ENCODE assay signal across 16 cellular contexts in genomic region chr2:159574246-159574645, GRCh38. TPM values are rescaled to one million over a fixed set of nuclear protein-coding genes. Genes with fewer than 3 reads are reported as not detected.
DNase-seq lines count a peak whose midpoint lies in the region; ATAC-seq lines count a peak whose summit lies in the region.
"Had no signal": no experiment of that assay in that cellular context is flagged by ENCODE, and none has a peak within 500 bp of the region (broad histone marks: within the 10 kb centered on the region; RNA-seq: fewer than 3 reads in every experiment).

No MANE protein-coding gene starts in this region.

- no peak overlapping the region for H3K4me3 ChIP-seq in right cardiac atrium (ENCODE audit: low read length)
- H3K4me3 ChIP-seq: ascending aorta, esophagus muscularis mucosa, suprapubic skin had no signal

- DNase-seq in Right ventricle myocardium superior = no peak
- DNase-seq in right cardiac atrium = no peak
- DNase-seq in NCI-H460 (ENCODE audit: extremely low read depth, low read depth) = peak; percentile 27
- peak; percentile 30 for DNase-seq in fibroblast of the conjunctiva (ENCODE audit: low read depth)
- no peak for DNase-seq in SW 1271 (lab: John Stamatoyannopoulos, UW)
- DNase-seq in stimulated activated CD4-positive, alpha-beta T cell treated with anti-CD3 and anti-CD28 coated beads, Interleukin-4, amount 100 ng/mL, for 1 hour = no peak
- DNase-seq: activated CD8-positive, alpha-beta T cell treated with anti-CD3 and anti-CD28 coated beads, Interleukin-2, amount 10 ng/mL, durations not matched to agents 7 days and 5 days; natural killer cell; NCI-H1092 treated with DMSO at 0.1 percent for 48 hours had no signal

- no peaks in the 10 kb centered on the region for H3K27me3 Mint-ChIP-seq in stimulated activated memory B cell treated with anti-CD40 and anti-IgM and Interleukin-4, amounts not matched to agents 10 μg/mL and 1 μg/mL and 100 μg/mL, for 72 hours
- H3K27me3 Mint-ChIP-seq: dendritic cell treated with granulocyte-macrophage colony-stimulating factor and Interleukin-4, amounts not matched to agents 40 ng/mL and 50 ng/mL, for 4 days had no signal

- WGBS in right cardiac atrium = 43% methylated on average over 2 of the region's 2 CpGs

- intact Hi-C loops in Right ventricle myocardium superior (cut with DNase I) (no loop called here), right cardiac atrium (cut with DNase I) (no loop called here)

- H3K9me3 Mint-ChIP-seq in stimulated activated memory B cell treated with anti-CD40 and anti-IgM and Interleukin-4, amounts not matched to agents 10 μg/mL and 1 μg/mL and 100 μg/mL, for 72 hours = peaks cover 3% of the 10 kb centered on the region
- H3K9me3 Mint-ChIP-seq: activated T-helper 2 cell treated with anti-CD3 and anti-CD28 coated beads, Interferon-gamma antibody, Interleukin-2, Interleukin-4, amounts not matched to agents 10 μg/mL and 5 μg/mL and 100 μg/mL, durations not matched to agents 14 hours and 24 hours and 36 hours; natural killer cell had no signal

- no peaks in the 10 kb centered on the region for H3K9me3 ChIP-seq in right cardiac atrium (ENCODE audit: control insufficient read depth, low read length)
- H3K9me3 ChIP-seq: esophagus muscularis mucosa, suprapubic skin had no signal

- H3K4me3 Mint-ChIP-seq in stimulated activated memory B cell treated with anti-CD40 and anti-IgM and Interleukin-4, amounts not matched to agents 10 μg/mL and 1 μg/mL and 100 μg/mL, for 72 hours = no peak overlapping the region
- H3K4me3 Mint-ChIP-seq: activated CD8-positive, alpha-beta T cell treated with anti-CD3 and anti-CD28 coated beads, Interleukin-2, amount 10 ng/mL, durations not matched to agents 7 days and 5 days; dendritic cell treated with granulocyte-macrophage colony-stimulating factor and Interleukin-4, amounts not matched to agents 40 ng/mL and 50 ng/mL, for 4 days; natural killer cell had no signal

- H3K4me1 ChIP-seq in right cardiac atrium (ENCODE audit: control insufficient read depth, insufficient read depth, low read length) = peaks cover 3% of the 10 kb centered on the region
- H3K4me1 ChIP-seq: ascending aorta, suprapubic skin had no signal

- H3K4me1 Mint-ChIP-seq in stimulated activated memory B cell treated with anti-CD40 and anti-IgM and Interleukin-4, amounts not matched to agents 10 μg/mL and 1 μg/mL and 100 μg/mL, for 72 hours = no peaks in the 10 kb centered on the region

- peak; percentile 61 for ATAC-seq in Right ventricle myocardium superior (ENCODE audit: poor library complexity)
- no peak for ATAC-seq in right cardiac atrium
- ATAC-seq in stimulated activated memory B cell treated with anti-CD40 and anti-IgM and Interleukin-4, amounts not matched to agents 10 μg/mL and 1 μg/mL and 100 μg/mL, for 72 hours = no peak
- ATAC-seq in HG03135 (IDR thresholded peaks at IDR 0.05; ENCODE audit: unreplicated experiment) = no peak
- ATAC-seq: activated CD8-positive, alpha-beta T cell treated with anti-CD3 and anti-CD28 coated beads, Interleukin-2, amount 10 ng/mL, durations not matched to agents 7 days and 5 days; natural killer cell had no signal

- peaks cover 17% of the 10 kb centered on the region for H3K36me3 Mint-ChIP-seq in stimulated activated memory B cell treated with anti-CD40 and anti-IgM and Interleukin-4, amounts not matched to agents 10 μg/mL and 1 μg/mL and 100 μg/mL, for 72 hours

- H3K27me3 ChIP-seq in right cardiac atrium (ENCODE audit: control insufficient read depth, insufficient read depth) = no peaks in the 10 kb centered on the region
- H3K27me3 ChIP-seq: ascending aorta, esophagus muscularis mucosa, suprapubic skin had no signal

- no peak overlapping the region for H3K27ac Mint-ChIP-seq in stimulated activated memory B cell treated with anti-CD40 and anti-IgM and Interleukin-4, amounts not matched to agents 10 μg/mL and 1 μg/mL and 100 μg/mL, for 72 hours
- H3K27ac Mint-ChIP-seq: activated CD8-positive, alpha-beta T cell treated with anti-CD3 and anti-CD28 coated beads, Interleukin-2, amount 10 ng/mL, durations not matched to agents 7 days and 5 days; activated T-helper 2 cell treated with anti-CD3 and anti-CD28 coated beads, Interferon-gamma antibody, Interleukin-2, Interleukin-4, amounts not matched to agents 10 μg/mL and 5 μg/mL and 100 μg/mL, durations not matched to agents 14 hours and 24 hours and 36 hours; natural killer cell had no signal

- no peak overlapping the region for H3K27ac ChIP-seq in right cardiac atrium (ENCODE audit: low read length)
- H3K27ac ChIP-seq: ascending aorta, esophagus muscularis mucosa, suprapubic skin had no signal

RNA-seq across cellular contexts. Expression of gene BAZ2B, which starts 42.1 kb away (rescaled TPM):
- total RNA-seq in Right ventricle myocardium superior (27.0 TPM), right cardiac atrium (10 to 100 TPM; 34.8 to 43.2 (median 41.8) TPM)
- polyA plus RNA-seq in right cardiac atrium = 16.1 TPM
- 29.5 and 41.5 TPM in 2 replicates for total RNA-seq in NCI-H460 (2014; rRNA removed; shearing (Covaris generic))
- 25.3 and 30.9 TPM in 2 replicates for polyA plus RNA-seq in NCI-H460 (2014; cell fraction: nucleus; rRNA removed)

Comparison
In these comparisons a context has a peak if more than half of its experiments do, and no peak if none do; other contexts are left out.
1. DNase-seq: peak in NCI-H460 (single experiment) and fibroblast of the conjunctiva (single experiment); none in Right ventricle myocardium superior (single experiment), right cardiac atrium (0 of 3), SW 1271 (0 of 2) and stimulated activated CD4-positive, alpha-beta T cell treated with anti-CD3 and anti-CD28 coated beads, Interleukin-4, amount 100 ng/mL, for 1 hour (single experiment).